13 cellular contexts compared by ENCODE assay signal in genomic region chr9:95077053-95077765, GRCh38.
DNase-seq lines count a peak whose midpoint lies in the region; ATAC-seq and TF ChIP-seq lines count a peak whose summit lies in the region.
"Had no signal": no experiment of that assay in that cellular context is flagged by ENCODE, and none has a peak within 500 bp of the region (broad histone marks: within the 10 kb centered on the region; RNA-seq: fewer than 3 reads in every experiment).

No MANE protein-coding gene starts in this region.

- H3K27ac ChIP-seq in hepatocyte = peak overlapping the region; percentile 64
- peak overlapping the region; percentile 59 for H3K27ac ChIP-seq in osteoblast (ENCODE audit: low read depth, low read length)
- H3K27ac ChIP-seq: HL-60 had no signal

- H3K36me3 ChIP-seq in hepatocyte (replicated peaks; ENCODE audit: insufficient read depth, low read depth) = no peaks in the 10 kb centered on the region
- H3K36me3 ChIP-seq in osteoblast (ENCODE audit: insufficient read depth, low read length) = peaks cover 83% of the 10 kb centered on the region

- no peak for ATAC-seq in GM18907 (IDR thresholded peaks at IDR 0.05; ENCODE audit: unreplicated experiment)
- ATAC-seq: GM12878 had no signal

- H3K9me2 ChIP-seq in hepatocyte (replicated peaks; ENCODE audit: insufficient read depth) = no peaks in the 10 kb centered on the region
- H3K9me2 ChIP-seq: SK-N-SH had no signal

- H2AFZ ChIP-seq in hepatocyte = no peak overlapping the region
- no peak overlapping the region for H2AFZ ChIP-seq in osteoblast (ENCODE audit: low read length)

- H3K4me1 ChIP-seq in hepatocyte (ENCODE audit: insufficient read depth) (peaks cover 45% of the 10 kb centered on the region), osteoblast (ENCODE audit: insufficient read depth, low read length) (peaks cover 7% of the 10 kb centered on the region)

- H3K27me3 Mint-ChIP-seq in chondrocyte (ENCODE audit: low read depth) (no peaks in the 10 kb centered on the region), type B pancreatic cell (no peaks in the 10 kb centered on the region)

- H3K36me3 Mint-ChIP-seq in chondrocyte (ENCODE audit: low read depth) (peaks cover 31% of the 10 kb centered on the region), type B pancreatic cell (peaks cover 38% of the 10 kb centered on the region)

- H3K27me3 ChIP-seq in hepatocyte (no peaks in the 10 kb centered on the region), osteoblast (ENCODE audit: insufficient read depth, low read length) (no peaks in the 10 kb centered on the region)

- H3K79me2 ChIP-seq in hepatocyte = peaks cover 99% of the 10 kb centered on the region
- peaks cover 98% of the 10 kb centered on the region for H3K79me2 ChIP-seq in osteoblast (ENCODE audit: insufficient read depth, low read length)

- H3K4me2 ChIP-seq in hepatocyte (peak overlapping the region; percentile 43), osteoblast (ENCODE audit: insufficient read depth, low read length) (no peak overlapping the region)
- H3K4me2 ChIP-seq: SK-N-SH had no signal

- H3K27ac Mint-ChIP-seq in chondrocyte (ENCODE audit: unreplicated experiment) (peak overlapping the region; percentile 91), type B pancreatic cell (peak overlapping the region; percentile 61)

- H3K9me3 Mint-ChIP-seq in chondrocyte (ENCODE audit: low read depth) (no peaks in the 10 kb centered on the region), type B pancreatic cell (no peaks in the 10 kb centered on the region)

- H4K20me1 ChIP-seq in hepatocyte (ENCODE audit: insufficient read depth, poor library complexity, severe bottlenecking) = peaks cover 79% of the 10 kb centered on the region
- H4K20me1 ChIP-seq in osteoblast (ENCODE audit: insufficient read depth, low read length) = peaks cover 82% of the 10 kb centered on the region

- H3K4me1 Mint-ChIP-seq in chondrocyte (ENCODE audit: low read depth) (peaks cover 47% of the 10 kb centered on the region), type B pancreatic cell (ENCODE audit: unreplicated experiment) (peaks cover 54% of the 10 kb centered on the region)

- no peak for DNase-seq in chondrocyte (ENCODE audit: low spot score)
- DNase-seq in hepatocyte (ENCODE audit: low spot score) = no peak
- DNase-seq in osteoblast (ENCODE audit: insufficient read length, low spot score, missing footprints) = peak; percentile 82
- peak; percentile 49 for DNase-seq in type B pancreatic cell (ENCODE audit: extremely low spot score, unreplicated experiment)
- no peak for DNase-seq in stimulated activated CD4-positive, alpha-beta T cell treated with anti-CD3 and anti-CD28 coated beads, Interleukin-15, amount 100 ng/mL, for 24 hours
- no peak for DNase-seq in epidermal melanocyte (ENCODE audit: insufficient read length, low spot score)
- DNase-seq in NCI-H1048 (lab: John Stamatoyannopoulos, UW) = no peak
- DNase-seq: activated CD4-positive, alpha-beta T cell treated with anti-CD3 and anti-CD28 coated beads for 4 hours; NCI-H1105; SK-N-SH had no signal

- H3K4me3 ChIP-seq in hepatocyte (no peak overlapping the region), osteoblast (ENCODE audit: insufficient read depth, low read length) (no peak overlapping the region)
- H3K4me3 ChIP-seq: GM12878 had no signal

- 76% methylated on average over 18 of the region's 18 CpGs for WGBS in hepatocyte (ENCODE audit: low lambda C conversion rate, missing lambda C conversion rate)

- H3K4me3 Mint-ChIP-seq in chondrocyte (ENCODE audit: unreplicated experiment) (no peak overlapping the region), type B pancreatic cell (peak overlapping the region; percentile 5)

- no peaks in the 10 kb centered on the region for H3K9me3 ChIP-seq in hepatocyte (ENCODE audit: low read depth)
- H3K9me3 ChIP-seq in osteoblast (ENCODE audit: low read depth, low read length) = no peaks in the 10 kb centered on the region
- H3K9me3 ChIP-seq: SK-N-SH had no signal

- TF ChIP-seq CTCF in chondrocyte (IDR thresholded peaks at IDR 0.05) = peak; percentile 36
- TF ChIP-seq CTCF in hepatocyte (IDR thresholded peaks at IDR 0.05; ENCODE audit: poor library complexity) = no peak
- no peak for TF ChIP-seq CTCF in osteoblast (IDR thresholded peaks at IDR 0.05; ENCODE audit: extremely low read depth, low read depth, low read length)
- no peak for TF ChIP-seq CTCF in type B pancreatic cell (conservative IDR thresholded peaks at IDR 0.05)

Comparison
In these comparisons a context has a peak if more than half of its experiments do, and no peak if none do; other contexts are left out.
1. DNase-seq: peak in osteoblast (single experiment) and type B pancreatic cell (single experiment); none in chondrocyte (single experiment), hepatocyte (single experiment), stimulated activated CD4-positive, alpha-beta T cell treated with anti-CD3 and anti-CD28 coated beads, Interleukin-15, amount 100 ng/mL, for 24 hours (single experiment), epidermal melanocyte (single experiment) and NCI-H1048 (single experiment).